Comparison of ENCODE assay signal across 21 cellular contexts in genomic region chrX:129647588-129648410, GRCh38. TPM values are rescaled to one million over a fixed set of nuclear protein-coding genes. Genes with fewer than 3 reads are reported as not detected.
A peak's percentile ranks its signal among the peaks of the same experiment; 100 is the strongest.
DNase-seq lines count a peak whose midpoint lies in the region; ATAC-seq, FAIRE-seq and TF ChIP-seq lines count a peak whose summit lies in the region.
"Had no signal": no experiment of that assay in that cellular context is flagged by ENCODE, and none has a peak within 500 bp of the region (broad histone marks: within the 10 kb centered on the region; RNA-seq: fewer than 3 reads in every experiment).

No MANE protein-coding gene starts in this region.

- no peak for TF ChIP-seq CTCF in WERI-Rb-1 (IDR thresholded peaks at IDR 0.05; ENCODE audit: low read depth, low read length)
- no peak for TF ChIP-seq CTCF in neural crest cell (conservative IDR thresholded peaks at IDR 0.05)
- no peak for TF ChIP-seq CTCF in vagina (IDR thresholded peaks at IDR 0.05)

- peaks cover 4% of the 10 kb centered on the region for H3K27me3 ChIP-seq in WERI-Rb-1 (ENCODE audit: insufficient read depth, low read depth, severe bottlenecking)
- H3K27me3 ChIP-seq in vagina: no peaks in the 10 kb centered on the region

- no peaks in the 10 kb centered on the region for H3K4me1 Mint-ChIP-seq in activated naive CD8-positive, alpha-beta T cell treated with anti-CD3 and anti-CD28 coated beads, Interleukin-2, amount 10 ng/mL, durations not matched to agents 7 days and 5 days
- no peaks in the 10 kb centered on the region for H3K4me1 Mint-ChIP-seq in activated naive CD8-positive, alpha-beta T cell treated with anti-CD3 and anti-CD28 coated beads for 36 hours
- no peaks in the 10 kb centered on the region for H3K4me1 Mint-ChIP-seq in neural crest cell
- no peaks in the 10 kb centered on the region for H3K4me1 Mint-ChIP-seq in activated T-helper 17 cell treated with anti-CD3 and anti-CD28 coated beads, Interleukin-2, amount 50 U/mL, for 72 hours
- H3K4me1 Mint-ChIP-seq: B cell had no signal

- TF ChIP-seq POLR2A in vagina (IDR thresholded peaks at IDR 0.05): no peak

- intact Hi-C loops in vagina (cut with DNase I): no loop called here

- H3K36me3 ChIP-seq in WERI-Rb-1 (no peaks in the 10 kb centered on the region), vagina (no peaks in the 10 kb centered on the region)
- H3K36me3 ChIP-seq: BLaER1 treated with 17β-estradiol and CSF1 and Interleukin-3, amounts not matched to agents 10 nM and 100 nM had no signal

- POLR2A ChIA-PET in activated naive CD8-positive, alpha-beta T cell treated with anti-CD3 and anti-CD28 coated beads, Interleukin-2, amount 10 ng/mL, durations not matched to agents 7 days and 5 days (lab: Charles Lee): no interaction called here

- H3K36me3 Mint-ChIP-seq in activated naive CD8-positive, alpha-beta T cell treated with anti-CD3 and anti-CD28 coated beads, Interleukin-2, amount 10 ng/mL, durations not matched to agents 7 days and 5 days: no peaks in the 10 kb centered on the region
- H3K36me3 Mint-ChIP-seq in activated naive CD8-positive, alpha-beta T cell treated with anti-CD3 and anti-CD28 coated beads for 36 hours: no peaks in the 10 kb centered on the region
- no peaks in the 10 kb centered on the region for H3K36me3 Mint-ChIP-seq in neural crest cell (ENCODE audit: low read depth)
- no peaks in the 10 kb centered on the region for H3K36me3 Mint-ChIP-seq in activated T-helper 17 cell treated with anti-CD3 and anti-CD28 coated beads, Interleukin-2, amount 50 U/mL, for 72 hours (ENCODE audit: low read depth)
- H3K36me3 Mint-ChIP-seq: CD8-positive, alpha-beta T cell had no signal

- H3K4me3 ChIP-seq in WERI-Rb-1 (ENCODE audit: low read depth, low read length) (no peak overlapping the region), vagina (no peak overlapping the region)
- H3K4me3 ChIP-seq: BLaER1 treated with 17β-estradiol and CSF1 and Interleukin-3, amounts not matched to agents 10 nM and 100 nM; GM23248 had no signal

- H3K27ac Mint-ChIP-seq in activated naive CD8-positive, alpha-beta T cell treated with anti-CD3 and anti-CD28 coated beads, Interleukin-2, amount 10 ng/mL, durations not matched to agents 7 days and 5 days: peak overlapping the region; percentile 25
- H3K27ac Mint-ChIP-seq in activated naive CD8-positive, alpha-beta T cell treated with anti-CD3 and anti-CD28 coated beads for 36 hours: no peak overlapping the region
- H3K27ac Mint-ChIP-seq in neural crest cell (ENCODE audit: unreplicated experiment): peak overlapping the region; percentile 87
- no peak overlapping the region for H3K27ac Mint-ChIP-seq in activated T-helper 17 cell treated with anti-CD3 and anti-CD28 coated beads, Interleukin-2, amount 50 U/mL, for 72 hours
- H3K27ac Mint-ChIP-seq: B cell; CD8-positive, alpha-beta T cell; HFFc6 had no signal

- no peak overlapping the region for H3K4me3 Mint-ChIP-seq in activated naive CD8-positive, alpha-beta T cell treated with anti-CD3 and anti-CD28 coated beads, Interleukin-2, amount 10 ng/mL, durations not matched to agents 7 days and 5 days
- no peak overlapping the region for H3K4me3 Mint-ChIP-seq in activated naive CD8-positive, alpha-beta T cell treated with anti-CD3 and anti-CD28 coated beads for 36 hours
- no peak overlapping the region for H3K4me3 Mint-ChIP-seq in neural crest cell
- H3K4me3 Mint-ChIP-seq in activated T-helper 17 cell treated with anti-CD3 and anti-CD28 coated beads, Interleukin-2, amount 50 U/mL, for 72 hours: no peak overlapping the region
- H3K4me3 Mint-ChIP-seq: B cell; CD8-positive, alpha-beta T cell; HFFc6 had no signal

- no peaks in the 10 kb centered on the region for H3K9me3 Mint-ChIP-seq in activated naive CD8-positive, alpha-beta T cell treated with anti-CD3 and anti-CD28 coated beads, Interleukin-2, amount 10 ng/mL, durations not matched to agents 7 days and 5 days
- no peaks in the 10 kb centered on the region for H3K9me3 Mint-ChIP-seq in activated naive CD8-positive, alpha-beta T cell treated with anti-CD3 and anti-CD28 coated beads for 36 hours
- H3K9me3 Mint-ChIP-seq in neural crest cell: no peaks in the 10 kb centered on the region
- H3K9me3 Mint-ChIP-seq in activated T-helper 17 cell treated with anti-CD3 and anti-CD28 coated beads, Interleukin-2, amount 50 U/mL, for 72 hours: no peaks in the 10 kb centered on the region
- H3K9me3 Mint-ChIP-seq: CD8-positive, alpha-beta T cell; HFFc6 had no signal

- H3K27ac ChIP-seq in WERI-Rb-1 (peak overlapping the region; percentile 89), vagina (no peak overlapping the region)
- H3K27ac ChIP-seq: BLaER1 treated with 17β-estradiol and CSF1 and Interleukin-3, amounts not matched to agents 10 nM and 100 nM; GM23248 had no signal

- ATAC-seq in activated naive CD8-positive, alpha-beta T cell treated with anti-CD3 and anti-CD28 coated beads, Interleukin-2, amount 10 ng/mL, durations not matched to agents 7 days and 5 days (ENCODE audit: low read depth): no peak
- ATAC-seq in GM19395 (IDR thresholded peaks at IDR 0.05; ENCODE audit: unreplicated experiment): no peak
- ATAC-seq in activated T-helper 17 cell treated with anti-CD3 and anti-CD28 coated beads, Interleukin-2, amount 50 U/mL, for 72 hours (replicated peaks): no peak
- ATAC-seq: CD8-positive, alpha-beta T cell; HCT116 had no signal

- H3K27me3 Mint-ChIP-seq in activated naive CD8-positive, alpha-beta T cell treated with anti-CD3 and anti-CD28 coated beads, Interleukin-2, amount 10 ng/mL, durations not matched to agents 7 days and 5 days: peaks cover 5% of the 10 kb centered on the region
- peaks cover 6% of the 10 kb centered on the region for H3K27me3 Mint-ChIP-seq in activated naive CD8-positive, alpha-beta T cell treated with anti-CD3 and anti-CD28 coated beads for 36 hours
- peaks cover 29% of the 10 kb centered on the region for H3K27me3 Mint-ChIP-seq in neural crest cell (ENCODE audit: low read depth)
- no peaks in the 10 kb centered on the region for H3K27me3 Mint-ChIP-seq in activated T-helper 17 cell treated with anti-CD3 and anti-CD28 coated beads, Interleukin-2, amount 50 U/mL, for 72 hours
- H3K27me3 Mint-ChIP-seq: B cell had no signal

- DNase-seq in activated naive CD8-positive, alpha-beta T cell treated with anti-CD3 and anti-CD28 coated beads, Interleukin-2, amount 10 ng/mL, durations not matched to agents 7 days and 5 days: no peak
- no peak for DNase-seq in activated naive CD8-positive, alpha-beta T cell treated with anti-CD3 and anti-CD28 coated beads for 36 hours
- no peak for DNase-seq in WERI-Rb-1
- no peak for DNase-seq in neural crest cell (ENCODE audit: low read depth, low spot score)
- peak; percentile 77 for DNase-seq in vagina (ENCODE audit: extremely low spot score in 2 of 2)
- DNase-seq in frontal cortex (ENCODE audit: low spot score in 2 of 2): no peak
- DNase-seq: COR-L47, DMS 273 treated with DMSO at 0.1 percent for 48 hours, GM23248, HFFc6, IMR-90 had no signal

- FAIRE-seq in frontal cortex (lab: Jason Lieb, UNC): no peak
- FAIRE-seq: G401.6, GM12891, GM19239, HTR-8/SVneo had no signal

- H3K9me3 ChIP-seq in WERI-Rb-1 (ENCODE audit: severe bottlenecking) (no peaks in the 10 kb centered on the region), vagina (no peaks in the 10 kb centered on the region)
- H3K9me3 ChIP-seq: BLaER1 treated with 17β-estradiol and CSF1 and Interleukin-3, amounts not matched to agents 10 nM and 100 nM had no signal

- no peaks in the 10 kb centered on the region for H3K4me1 ChIP-seq in vagina
- H3K4me1 ChIP-seq: BLaER1 treated with 17β-estradiol and CSF1 and Interleukin-3, amounts not matched to agents 10 nM and 100 nM had no signal

RNA-seq across cellular contexts. Expression of gene APLN, which starts 7.0 kb away (rescaled TPM):
- 1 to 10 TPM; 1.9 to 2.4 TPM for total RNA-seq in activated naive CD8-positive, alpha-beta T cell treated with anti-CD3 and anti-CD28 coated beads, Interleukin-2, amount 10 ng/mL, durations not matched to agents 7 days and 5 days
- 1 to 10 TPM; 2.4 to 2.6 TPM for total RNA-seq in activated naive CD8-positive, alpha-beta T cell treated with anti-CD3 and anti-CD28 coated beads for 36 hours
- total RNA-seq in neural crest cell (1.2 and 1.3 TPM in 2 replicates), vagina (not detected), frontal cortex (2.4 TPM)
- total RNA-seq in activated T-helper 17 cell treated with anti-CD3 and anti-CD28 coated beads, Interleukin-2, amount 50 U/mL, for 72 hours: 1 to 10 TPM in 1 of 2 donors, under 1 TPM in 1; 0.28 to 2.5 TPM
- total RNA-seq: B cell; CD8-positive, alpha-beta T cell had no signal

Comparison
In these comparisons a context has a peak if more than half of its experiments do, and no peak if none do; other contexts are left out.
1. H3K27ac Mint-ChIP-seq: peak in activated naive CD8-positive, alpha-beta T cell treated with anti-CD3 and anti-CD28 coated beads, Interleukin-2, amount 10 ng/mL, durations not matched to agents 7 days and 5 days (single experiment) and neural crest cell (single experiment); none in activated naive CD8-positive, alpha-beta T cell treated with anti-CD3 and anti-CD28 coated beads for 36 hours (single experiment) and activated T-helper 17 cell treated with anti-CD3 and anti-CD28 coated beads, Interleukin-2, amount 50 U/mL, for 72 hours (single experiment).
2. DNase-seq: peak in vagina (2 of 2); none in activated naive CD8-positive, alpha-beta T cell treated with anti-CD3 and anti-CD28 coated beads, Interleukin-2, amount 10 ng/mL, durations not matched to agents 7 days and 5 days (single experiment), activated naive CD8-positive, alpha-beta T cell treated with anti-CD3 and anti-CD28 coated beads for 36 hours (single experiment), WERI-Rb-1 (single experiment), neural crest cell (single experiment) and frontal cortex (0 of 2).